Comparison of ENCODE assay signal across 1 cellular context in genomic region chr10:86876748-86877147, GRCh38.
TF ChIP-seq lines count a peak whose summit lies in the region.

No MANE protein-coding gene starts in this region.

TF ChIP-seq in GM23338, 12 proteins besides CTCF, POLR2A, EP300 and RAD21 (continued from another document):
- no peak for TF ChIP-seq ZNF462 (CRISPR knock-in tag; IDR thresholded peaks at IDR 0.05)
- no peak for TF ChIP-seq STAT1 (IDR thresholded peaks at IDR 0.05; ENCODE audit: unreplicated experiment)
